Comparison of ENCODE assay signal across 27 cellular contexts in the genomic region with DNA sequence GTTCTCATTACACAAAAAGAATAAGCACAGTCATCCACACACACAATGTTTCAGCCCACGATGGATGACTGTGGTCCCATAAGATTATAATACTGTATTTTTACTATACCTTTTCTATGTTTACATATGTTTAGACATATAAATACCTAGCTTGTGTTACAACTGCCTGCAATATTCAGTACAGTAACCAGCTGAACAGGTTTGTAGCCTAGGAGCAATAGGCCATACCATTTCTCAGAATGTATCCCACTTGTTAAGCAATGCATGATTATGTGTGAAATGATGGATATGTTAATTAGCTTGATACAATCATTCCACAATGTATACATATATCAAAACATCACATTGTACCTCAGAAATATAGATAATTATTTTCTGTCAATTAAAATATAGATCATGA. TPM values are rescaled to one million over a fixed set of nuclear protein-coding genes. Genes with fewer than 3 reads are reported as not detected.
"Had no signal": no experiment of that assay in that cellular context is flagged by ENCODE, and none has a peak within 500 bp of the region (broad histone marks: within the 10 kb centered on the region; RNA-seq: fewer than 3 reads in every experiment).

No MANE protein-coding gene starts in this region.

- H3K9me3 ChIP-seq: ascending aorta, body of pancreas, Peyer's patch, SJCRH30, SK-N-SH had no signal

- H3K4me2 ChIP-seq: SK-N-SH had no signal

- H3K27ac ChIP-seq: ascending aorta, body of pancreas, RWPE1, SJCRH30, VCaP had no signal

- H3K9ac ChIP-seq: SK-N-SH had no signal

- H3K4me1 ChIP-seq: ascending aorta, SJCRH30 had no signal

- ATAC-seq: activated naive CD4-positive, alpha-beta T cell treated with anti-CD3 and anti-CD28 coated beads, Interleukin-2, amount 50 U/mL, for 72 hours; activated naive CD8-positive, alpha-beta T cell treated with anti-CD3 and anti-CD28 coated beads, Interleukin-2, amount 50 U/mL, for 24 hours; activated T-cell treated with anti-CD3 and anti-CD28 coated beads, Interleukin-2, amount 50 U/mL, for 4 hours; body of pancreas; K562 had no signal

- H3K4me3 ChIP-seq: ascending aorta, body of pancreas, K562, Peyer's patch, SJCRH30 had no signal

- H3K9me2 ChIP-seq: SK-N-SH had no signal

- H3K36me3 ChIP-seq: ascending aorta, Peyer's patch, SJCRH30 had no signal

- H3K27me3 ChIP-seq: ascending aorta, body of pancreas, Peyer's patch, SJCRH30 had no signal

- DNase-seq: activated CD4-positive, alpha-beta memory T cell treated with anti-CD3 and anti-CD28 coated beads for 36 hours; activated CD4-positive, alpha-beta T cell treated with anti-CD3 and anti-CD28 coated beads, Interleukin-2, amount 10 ng/mL, durations not matched to agents 7 days and 5 days; activated CD4-positive, CD25-positive, alpha-beta regulatory T cell; activated CD8-positive, alpha-beta memory T cell treated with anti-CD3 and anti-CD28 coated beads for 24 hours; activated effector memory CD4-positive, alpha-beta T cell treated with anti-CD3 and anti-CD28 coated beads, Interleukin-2, amount 50 U/mL, for 16 hours; activated naive CD4-positive, alpha-beta T cell treated with Interleukin-2 at 50 U/mL for 16 hours; activated naive CD8-positive, alpha-beta T cell treated with anti-CD3 and anti-CD28 coated beads, Interleukin-2, amount 50 U/mL, for 24 hours; activated T-cell treated with anti-CD3 and anti-CD28 coated beads, Interleukin-2, amount 50 U/mL, for 4 hours; amniotic stem cell; body of pancreas; Karpas-422; NCI-H1048; NCI-H1930; NCI-H2107; NCI-H524 treated with DMSO at 0.1 percent for 48 hours; NCI-H82; Peyer's patch; Right ventricle myocardium superior; SJCRH30; SK-N-SH; T-helper 1 cell had no signal

RNA-seq across cellular contexts. Expression of a gene that starts 33.2 kb away (rescaled TPM):
- total RNA-seq: ascending aorta; T-helper 2 cell treated with Interferon-gamma antibody and Interleukin-4, amounts not matched to agents 100 ng/mL and 5 ng/mL, for 36 hours had no signal
